ENCODE assay signal across 10 cellular contexts in genomic region chr7:138875794-138876193, GRCh38.
DNase-seq lines count a peak whose midpoint lies in the region; TF ChIP-seq lines count a peak whose summit lies in the region.
"Had no signal": no experiment of that assay in that cellular context is flagged by ENCODE, and none has a peak within 500 bp of the region (broad histone marks: within the 10 kb centered on the region; RNA-seq: fewer than 3 reads in every experiment).

No MANE protein-coding gene starts in this region.

- intact Hi-C loops in mammary epithelial cell (cut with micrococcal nuclease), result no loop called here

- H4K20me1 ChIP-seq in mammary epithelial cell (ENCODE audit: insufficient read depth, low read length), result no peaks in the 10 kb centered on the region

- WGBS in mammary epithelial cell (ENCODE audit: low coverage, missing lambda C conversion rate), result 40% methylated on average over 9 of the region's 9 CpGs

- H3K36me3 ChIP-seq in mammary epithelial cell (ENCODE audit: insufficient read depth, low read length), result no peaks in the 10 kb centered on the region

- peak overlapping the region; percentile 42 for H3K4me2 ChIP-seq in mammary epithelial cell (ENCODE audit: insufficient read depth, low read depth, low read length)

- peak; percentile 38 for DNase-seq in HCEC 1CT
- DNase-seq in activated CD4-positive, alpha-beta T cell treated with anti-CD3 and anti-CD28 coated beads for 4 hours, result peak; percentile 58 to 62
- DNase-seq in mammary epithelial cell, result peak; percentile 96
- DNase-seq in stimulated activated CD4-positive, alpha-beta T cell treated with anti-CD3 and anti-CD28 coated beads, Interleukin-4, amount 100 ng/mL, for 24 hours, result peak; percentile 70
- no peak for DNase-seq in RPMI8226
- DNase-seq in NCI-H146 treated with DMSO at 0.1 percent for 48 hours (lab: John Stamatoyannopoulos, UW; ENCODE audit: unreplicated experiment), result no peak
- DNase-seq in GM10266 (ENCODE audit: extremely low spot score), result no peak
- DNase-seq in NCI-H510A (lab: John Stamatoyannopoulos, UW), result no peak
- DNase-seq: activated B cell treated with CpG ODN at 0.5 μM for 24 hours had no signal

- dilution Hi-C loops in mammary epithelial cell (cut with HindIII; ENCODE audit: low sequenced_read_pairs), result no loop called here

- H3K9ac ChIP-seq in mammary epithelial cell (ENCODE audit: insufficient read depth, low read length), result no peak overlapping the region

- CTCF ChIA-PET in mammary epithelial cell (lab: Charles Lee; ENCODE audit: low non-redundant PET), result no interaction called here

- peaks cover 35% of the 10 kb centered on the region for H3K4me1 ChIP-seq in mammary epithelial cell (ENCODE audit: insufficient read depth, low read length)

- no peaks in the 10 kb centered on the region for H3K9me3 ChIP-seq in mammary epithelial cell (replicated peaks; ENCODE audit: insufficient read depth, low read length)

- no peak for TF ChIP-seq CTCF in mammary epithelial cell (conservative IDR thresholded peaks at IDR 0.05 in 1 of 2, IDR thresholded peaks at IDR 0.05 in 1 of 2; ENCODE audit: extremely low read depth in 1 of 2, insufficient read depth in 1 of 2, low read depth in 1 of 2, low read length in 2 of 2)
- TF ChIP-seq CTCF in GM10266 (IDR thresholded peaks at IDR 0.05; ENCODE audit: control insufficient read depth, insufficient read depth, low read depth, missing control alignments), result no peak

- no TSS peak for BruUV-seq in mammary epithelial cell (replicated peaks; lab: Mats Ljungman, UMichigan)

- in situ Hi-C loops in mammary epithelial cell (cut with MboI; ENCODE audit: low sequenced_read_pairs in 2 of 2), result no loop called here

- H3K27ac ChIP-seq in mammary epithelial cell (ENCODE audit: insufficient read depth, low read depth, low read length), result peak overlapping the region; percentile 83

- H3K4me3 ChIP-seq in mammary epithelial cell (replicated peaks in 1 of 3; ENCODE audit: insufficient read depth in 1 of 3, low read depth in 2 of 3, low read length in 3 of 3), result no peak overlapping the region
- H3K4me3 ChIP-seq: lung had no signal

- H3K79me2 ChIP-seq in mammary epithelial cell (ENCODE audit: insufficient read depth, low read length), result no peaks in the 10 kb centered on the region

- H2AFZ ChIP-seq in mammary epithelial cell (ENCODE audit: low read depth, low read length), result no peak overlapping the region

- H3K27me3 ChIP-seq in mammary epithelial cell (ENCODE audit: insufficient read depth, low read length), result no peaks in the 10 kb centered on the region

Comparison
In these comparisons a context has a peak if more than half of its experiments do, and no peak if none do; other contexts are left out.
1. DNase-seq: peak in HCEC 1CT (single experiment), activated CD4-positive, alpha-beta T cell treated with anti-CD3 and anti-CD28 coated beads for 4 hours (2 of 2), mammary epithelial cell (single experiment) and stimulated activated CD4-positive, alpha-beta T cell treated with anti-CD3 and anti-CD28 coated beads, Interleukin-4, amount 100 ng/mL, for 24 hours (single experiment); none in RPMI8226 (single experiment), NCI-H146 treated with DMSO at 0.1 percent for 48 hours (single experiment), GM10266 (single experiment) and NCI-H510A (single experiment).